16 cellular contexts compared by ENCODE assay signal in the genomic region with DNA sequence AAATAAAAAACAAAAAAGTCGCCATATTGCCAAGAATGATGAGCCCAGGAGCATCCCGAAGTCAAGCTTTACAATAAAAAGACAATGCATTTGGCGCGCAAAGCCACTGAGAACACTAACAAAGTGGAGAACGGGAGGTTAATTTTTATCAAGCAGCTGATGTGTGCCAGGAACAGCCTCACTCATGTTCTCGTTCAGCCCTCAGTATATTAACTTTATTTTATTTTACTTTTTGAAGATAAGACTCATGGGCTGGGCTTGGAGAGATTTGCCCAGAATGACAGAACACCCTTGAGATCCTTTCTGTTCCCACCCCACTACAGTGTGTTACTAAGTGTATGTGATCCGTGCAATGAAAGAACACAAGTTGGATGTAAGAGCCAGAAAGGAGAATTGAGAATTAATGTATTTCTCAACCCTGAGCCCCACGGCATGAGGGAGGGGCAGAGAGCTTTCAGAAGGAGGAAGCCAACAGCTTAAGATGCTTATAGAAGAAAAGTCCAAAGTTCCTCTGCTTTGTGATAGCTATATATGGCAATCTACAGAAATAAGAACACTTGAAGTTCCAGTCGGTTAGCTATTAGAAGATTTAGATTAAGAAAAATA. TPM values are rescaled to one million over a fixed set of nuclear protein-coding genes. Genes with fewer than 3 reads are reported as not detected.
A peak's percentile ranks its signal among the peaks of the same experiment; 100 is the strongest.
DNase-seq lines count a peak whose midpoint lies in the region; ATAC-seq and TF ChIP-seq lines count a peak whose summit lies in the region.
"Had no signal": no experiment of that assay in that cellular context is flagged by ENCODE, and none has a peak within 500 bp of the region (broad histone marks: within the 10 kb centered on the region; RNA-seq: fewer than 3 reads in every experiment).

No MANE protein-coding gene starts in this region.

- no peak overlapping the region for H3K4me3 ChIP-seq in stomach
- H3K4me3 ChIP-seq: adrenal gland, dorsolateral prefrontal cortex, uterus had no signal

- H3K4me3 Mint-ChIP-seq in activated T-cell treated with anti-CD3 and anti-CD28 coated beads, Interleukin-2, amount 50 U/mL, for 72 hours, result no peak overlapping the region
- H3K4me3 Mint-ChIP-seq: H9, T-helper 17 cell had no signal

- peaks cover 24% of the 10 kb centered on the region for H3K4me1 Mint-ChIP-seq in activated T-cell treated with anti-CD3 and anti-CD28 coated beads, Interleukin-2, amount 50 U/mL, for 72 hours (ENCODE audit: low read depth)

- H3K36me3 ChIP-seq in stomach, result peaks cover 29 to 50% (median 32%) of the 10 kb centered on the region in 4 donors
- H3K36me3 ChIP-seq: uterus had no signal

- H3K4me1 ChIP-seq in stomach, result peaks cover 9 to 58% (median 35%) of the 10 kb centered on the region in 4 donors
- H3K4me1 ChIP-seq: adrenal gland, uterus had no signal

- intact Hi-C loops in stomach (cut with DNase I; ENCODE audit: low total_unique reads), result no loop called here

- H3K27me3 Mint-ChIP-seq in activated T-cell treated with anti-CD3 and anti-CD28 coated beads, Interleukin-2, amount 50 U/mL, for 72 hours (ENCODE audit: low read depth), result no peaks in the 10 kb centered on the region
- H3K27me3 Mint-ChIP-seq: T-helper 17 cell had no signal

- WGBS in stomach, 5 donors, result 28 to 52% (median 39%) methylated on average over 9 of the region's 9 CpGs

- peak overlapping the region; percentile 77 to 93 (median 84) for H3K27ac ChIP-seq in stomach
- H3K27ac ChIP-seq: adrenal gland, uterus had no signal

- no peak for TF ChIP-seq POLR2A in stomach (IDR thresholded peaks at IDR 0.05)

- peaks cover 24 to 69% of the 10 kb centered on the region in 2 donors for H3K36me3 Mint-ChIP-seq in activated T-cell treated with anti-CD3 and anti-CD28 coated beads, Interleukin-2, amount 50 U/mL, for 72 hours (ENCODE audit: insufficient read depth in 2 of 2)

- no peak for DNase-seq in activated T-cell treated with anti-CD3 and anti-CD28 coated beads, Interleukin-2, amount 50 U/mL, for 72 hours
- no peak for DNase-seq in activated T-cell treated with anti-CD3 and anti-CD28 coated beads, Interleukin-2, amount 50 U/mL, for 48 hours
- DNase-seq in SKM-1 (lab: John Stamatoyannopoulos, UW; ENCODE audit: unreplicated experiment) (peak; percentile 75), left lobe of liver (ENCODE audit: low spot score) (no peak), stomach (peak; percentile 57), NCI-H524 treated with DMSO at 0.1 percent for 48 hours (lab: John Stamatoyannopoulos, UW) (no peak), NCI-H2029 treated with DMSO at 0.1 percent for 48 hours (lab: John Stamatoyannopoulos, UW) (no peak)
- DNase-seq: adrenal gland; dorsolateral prefrontal cortex; H9; kidney; NCI-H2081 treated with DMSO at 0.1 percent for 48 hours; stimulated activated CD4-positive, alpha-beta T cell treated with anti-CD3 and anti-CD28 coated beads, Interleukin-12 subunit alpha, Interleukin-12 subunit beta, amount 100 ng/mL, for 4 hours; T-helper 17 cell; uterus had no signal

- H3K27ac Mint-ChIP-seq in activated T-cell treated with anti-CD3 and anti-CD28 coated beads, Interleukin-2, amount 50 U/mL, for 72 hours, result peak overlapping the region; percentile 75
- H3K27ac Mint-ChIP-seq: H9, T-helper 17 cell had no signal

- H3K9me3 Mint-ChIP-seq in activated T-cell treated with anti-CD3 and anti-CD28 coated beads, Interleukin-2, amount 50 U/mL, for 72 hours, result peaks cover 2 to 5% of the 10 kb centered on the region in 2 donors

- H3K27me3 ChIP-seq in stomach, result no peaks in the 10 kb centered on the region
- H3K27me3 ChIP-seq: adrenal gland, dorsolateral prefrontal cortex, uterus had no signal

- no peak for TF ChIP-seq CTCF in stomach (IDR thresholded peaks at IDR 0.05)

- no peak for ATAC-seq in activated T-cell treated with anti-CD3 and anti-CD28 coated beads, Interleukin-2, amount 50 U/mL, for 72 hours (replicated peaks in 1 of 2)
- ATAC-seq in left lobe of liver (peak; percentile 31), HG02840 (IDR thresholded peaks at IDR 0.05; ENCODE audit: low FRiP score, unreplicated experiment) (no peak)
- ATAC-seq: T-helper 17 cell had no signal

- no peak for TF ChIP-seq EP300 in stomach (IDR thresholded peaks at IDR 0.05)

- peaks cover 0 to 10% (median 0%) of the 10 kb centered on the region in 4 donors for H3K9me3 ChIP-seq in stomach
- H3K9me3 ChIP-seq: adrenal gland, uterus had no signal

RNA-seq across cellular contexts. Expression of a gene that starts 48.4 kb away (rescaled TPM):
- 100 to 1,000 TPM; 353 to 529 TPM for total RNA-seq in activated T-cell treated with anti-CD3 and anti-CD28 coated beads, Interleukin-2, amount 50 U/mL, for 72 hours
- total RNA-seq in left lobe of liver, result 15.9 TPM
- total RNA-seq in stomach, result 100 to 1,000 TPM in 3 of 5 donors, 10 to 100 TPM in 2; 40.3 to 184 (median 173) TPM
- polyA plus RNA-seq in stomach, result 100 to 1,000 TPM in 2 of 3 donors, 10 to 100 TPM in 1; 52.7 to 187 (median 184) TPM

Comparison
In these comparisons a context has a peak if more than half of its experiments do, and no peak if none do; other contexts are left out.
1. DNase-seq: peak in SKM-1 (single experiment) and stomach (single experiment); none in activated T-cell treated with anti-CD3 and anti-CD28 coated beads, Interleukin-2, amount 50 U/mL, for 72 hours (0 of 2), activated T-cell treated with anti-CD3 and anti-CD28 coated beads, Interleukin-2, amount 50 U/mL, for 48 hours (0 of 2), left lobe of liver (single experiment), NCI-H524 treated with DMSO at 0.1 percent for 48 hours (single experiment) and NCI-H2029 treated with DMSO at 0.1 percent for 48 hours (single experiment).